ENCODE assay signal across 8 cellular contexts in genomic region chr3:129160891-129161859, GRCh38. TPM values are rescaled to one million over a fixed set of nuclear protein-coding genes. Genes with fewer than 3 reads are reported as not detected.
DNase-seq lines count a peak whose midpoint lies in the region; ATAC-seq and TF ChIP-seq lines count a peak whose summit lies in the region.

TSS of gene ISY1 (minus strand) at chr3:129161063. CDS start at chr3:129160975, 88 bp downstream.

- H3F3A ChIP-seq in smooth muscle cell (ENCODE audit: low read depth): peaks cover 23% of the 10 kb centered on the region

- peak within 1 kb of the TSS; percentile 84 to 94 (median 91) for H3K4me3 ChIP-seq in breast epithelium
- peak within 1 kb of the TSS; percentile 86 for H3K4me3 ChIP-seq in smooth muscle cell

- H3K9ac ChIP-seq in smooth muscle cell (ENCODE audit: low read depth): peak within 1 kb of the TSS; percentile 99

- ATAC-seq in GM18873 (IDR thresholded peaks at IDR 0.05; ENCODE audit: low FRiP score, unreplicated experiment) (peak; percentile 55), HG03139 (IDR thresholded peaks at IDR 0.05; ENCODE audit: unreplicated experiment) (peak; percentile 70)

- intact Hi-C loops in breast epithelium (cut with DNase I; ENCODE audit: low total_unique reads): no loop called here

- H3K27me3 ChIP-seq in breast epithelium (no peaks in the 10 kb centered on the region), smooth muscle cell (ENCODE audit: low read depth) (no peaks in the 10 kb centered on the region)

- peak; percentile 63 for TF ChIP-seq POLR2A in breast epithelium (IDR thresholded peaks at IDR 0.05)

- no peaks in the 10 kb centered on the region for H3K9me3 ChIP-seq in breast epithelium
- no peaks in the 10 kb centered on the region for H3K9me3 ChIP-seq in smooth muscle cell (replicated peaks; ENCODE audit: low read depth)

- peaks cover 20% of the 10 kb centered on the region for H3K79me2 ChIP-seq in smooth muscle cell (ENCODE audit: low read depth)

- DNase-seq in AG08396 (ENCODE audit: low spot score) (peak; percentile 94), NCI-H2196 treated with DMSO at 0.1 percent for 48 hours (lab: John Stamatoyannopoulos, UW; ENCODE audit: unreplicated experiment) (peak; percentile 99), breast epithelium (ENCODE audit: low spot score in 2 of 2) (peak; percentile 80 to 81), iPS-NIHi11 (ENCODE audit: low spot score) (peak; percentile 97), smooth muscle cell (lab: John Stamatoyannopoulos, UW; ENCODE audit: unreplicated experiment) (peak; percentile 74)

- H3K4me2 ChIP-seq in smooth muscle cell: peak within 1 kb of the TSS; percentile 93

- no peaks in the 10 kb centered on the region for H4K20me1 ChIP-seq in smooth muscle cell (ENCODE audit: low read depth)

- H3K36me3 ChIP-seq in breast epithelium (no peaks in the 10 kb centered on the region), smooth muscle cell (ENCODE audit: low read depth) (peaks cover 7% of the 10 kb centered on the region)

- H3K27ac ChIP-seq in VCaP (peak within 1 kb of the TSS; percentile 96), breast epithelium (peak within 1 kb of the TSS; percentile 96 to 98), smooth muscle cell (ENCODE audit: low read depth) (peak within 1 kb of the TSS; percentile 99)

- H3K4me1 ChIP-seq in breast epithelium (peaks cover 4 to 8% of the 10 kb centered on the region in 2 donors), smooth muscle cell (ENCODE audit: low read depth) (peaks cover 12% of the 10 kb centered on the region)

- WGBS in smooth muscle cell (ENCODE audit: low lambda C conversion rate): under 1% methylated on average over 58 of the region's 67 CpGs

- H2AFZ ChIP-seq in smooth muscle cell (ENCODE audit: low read depth): peak within 1 kb of the TSS; percentile 100

- TF ChIP-seq CTCF in VCaP (conservative IDR thresholded peaks at IDR 0.05) (peak; percentile 88), breast epithelium (IDR thresholded peaks at IDR 0.05) (peak; percentile 20 to 73 (median 70)), smooth muscle cell (IDR thresholded peaks at IDR 0.05; ENCODE audit: borderline replicate concordance, insufficient read depth, poor library complexity, severe bottlenecking) (peak; percentile 76)

RNA-seq across cellular contexts. Expression of gene ISY1, which starts in this region (rescaled TPM):
- 10 to 100 TPM; 21.4 to 27.9 (median 21.7) TPM for total RNA-seq in breast epithelium
- total RNA-seq in smooth muscle cell: 10.2 and 19.3 TPM in 2 replicates
- polyA plus RNA-seq in smooth muscle cell: 47.3 and 60.0 TPM in 2 replicates

Comparison
In these comparisons a context has a peak if more than half of its experiments do, and no peak if none do; other contexts are left out.
1. Peak in every context shown above with its lines: DNase-seq, ATAC-seq, H3K4me3 ChIP-seq and H3K27ac ChIP-seq.